Comparison of ENCODE assay signal across 18 cellular contexts in genomic region chr2:237889811-237890210, GRCh38. TPM values are rescaled to one million over a fixed set of nuclear protein-coding genes. Genes with fewer than 3 reads are reported as not detected.
DNase-seq lines count a peak whose midpoint lies in the region; ATAC-seq, FAIRE-seq and TF ChIP-seq lines count a peak whose summit lies in the region.
"Had no signal": no experiment of that assay in that cellular context is flagged by ENCODE, and none has a peak within 500 bp of the region (broad histone marks: within the 10 kb centered on the region; RNA-seq: fewer than 3 reads in every experiment).

No MANE protein-coding gene starts in this region.

- no peak overlapping the region for H3K9ac ChIP-seq in stomach smooth muscle (ENCODE audit: low read length in 2 of 2)
- H3K9ac ChIP-seq: BLaER1 had no signal

- WGBS in heart right ventricle, 2 donors, result 95 to 98% methylated on average over 10 of the region's 10 CpGs

- H3K9me3 ChIP-seq in right atrium auricular region (no peaks in the 10 kb centered on the region), heart right ventricle (no peaks in the 10 kb centered on the region), lower lobe of right lung (no peaks in the 10 kb centered on the region), stomach smooth muscle (ENCODE audit: control insufficient read depth in 2 of 2, low read length in 2 of 2) (no peaks in the 10 kb centered on the region)
- H3K9me3 ChIP-seq: BLaER1 had no signal

- H3K27ac ChIP-seq in right atrium auricular region (peak overlapping the region; percentile 43 to 94), heart right ventricle (peak overlapping the region in 1 of 10 donors; percentile 82), lower lobe of right lung (no peak overlapping the region), stomach smooth muscle (ENCODE audit: low read length) (peak overlapping the region; percentile 99)
- H3K27ac ChIP-seq: BLaER1 had no signal

- no peak for DNase-seq in right atrium auricular region (ENCODE audit: low spot score)
- no peak for DNase-seq in heart right ventricle
- peak; percentile 27 for DNase-seq in lower lobe of right lung
- DNase-seq in GM12892 (ENCODE audit: insufficient read length), result no peak
- no peak for DNase-seq in left colon
- no peak for DNase-seq in UCSD-AML1 (lab: John Stamatoyannopoulos, UW; ENCODE audit: unreplicated experiment)
- DNase-seq: CD8-positive, alpha-beta T cell; HFFc6; NCI-H1048; NCI-H146; NCI-H2081 treated with DMSO at 0.1 percent for 48 hours; NCI-H510A; NCI-H774; PC-3 had no signal

- peaks cover 0 to 53% of the 10 kb centered on the region in 2 donors for H3K4me1 ChIP-seq in right atrium auricular region
- peaks cover 9 to 62% (median 41%) of the 10 kb centered on the region in 9 donors for H3K4me1 ChIP-seq in heart right ventricle
- peaks cover 17% of the 10 kb centered on the region for H3K4me1 ChIP-seq in lower lobe of right lung
- peaks cover 63% of the 10 kb centered on the region for H3K4me1 ChIP-seq in stomach smooth muscle (ENCODE audit: control insufficient read depth, insufficient read depth, low read length)

- no peak for TF ChIP-seq POLR2A in GM12892 (IDR thresholded peaks at IDR 0.05; ENCODE audit: low read depth, low read length)

- H3K36me3 ChIP-seq in right atrium auricular region, result no peaks in the 10 kb centered on the region
- no peaks in the 10 kb centered on the region for H3K36me3 ChIP-seq in heart right ventricle
- no peaks in the 10 kb centered on the region for H3K36me3 ChIP-seq in lower lobe of right lung
- H3K36me3 ChIP-seq in stomach smooth muscle (ENCODE audit: control insufficient read depth in 2 of 2, insufficient read depth in 2 of 2, low read length in 2 of 2), result peaks cover 0 to 6% of the 10 kb centered on the region in 2 donors
- H3K36me3 ChIP-seq: BLaER1 had no signal

- FAIRE-seq in GM12892 (lab: Jason Lieb, UNC), result no peak
- FAIRE-seq: A204.1, H1 had no signal

- TF ChIP-seq CTCF in right atrium auricular region (IDR thresholded peaks at IDR 0.05) (no peak), heart right ventricle (IDR thresholded peaks at IDR 0.05) (no peak), lower lobe of right lung (IDR thresholded peaks at IDR 0.05) (no peak)

- H3K27me3 ChIP-seq in right atrium auricular region, result no peaks in the 10 kb centered on the region
- H3K27me3 ChIP-seq in heart right ventricle, result no peaks in the 10 kb centered on the region
- H3K27me3 ChIP-seq in lower lobe of right lung (ENCODE audit: low read depth), result no peaks in the 10 kb centered on the region
- H3K27me3 ChIP-seq in stomach smooth muscle (ENCODE audit: control insufficient read depth in 1 of 2, insufficient read depth in 2 of 2, low read length in 2 of 2), result no peaks in the 10 kb centered on the region
- H3K27me3 ChIP-seq: BLaER1 had no signal

- intact Hi-C loops in heart right ventricle (cut with DNase I) (no loop called here), lower lobe of right lung (cut with DNase I) (no loop called here), left colon (cut with DNase I, micrococcal nuclease) (no loop called here)

- H3K4me3 ChIP-seq in right atrium auricular region, result no peak overlapping the region
- no peak overlapping the region for H3K4me3 ChIP-seq in heart right ventricle
- no peak overlapping the region for H3K4me3 ChIP-seq in lower lobe of right lung
- H3K4me3 ChIP-seq in stomach smooth muscle (ENCODE audit: low read length in 2 of 2), result no peak overlapping the region
- H3K4me3 ChIP-seq: BLaER1 had no signal

- ATAC-seq in heart right ventricle, result no peak
- ATAC-seq in lower lobe of right lung, result no peak
- ATAC-seq in left colon, result no peak
- ATAC-seq: CD8-positive, alpha-beta T cell; PC-3 had no signal

RNA-seq across cellular contexts. Expression of gene RAMP1, which starts 30.4 kb away (rescaled TPM):
- total RNA-seq in right atrium auricular region (100 to 1,000 TPM; 239 to 275 TPM), heart right ventricle (100 to 1,000 TPM in 8 of 10 donors, 10 to 100 TPM in 2; 52.7 to 428 (median 162) TPM), lower lobe of right lung (5.1 TPM), left colon (10 to 100 TPM in 1 of 2 donors, 1 to 10 TPM in 1; 1.8 to 24.8 TPM)
- 1,000 to 10,000 TPM in 1 of 2 donors, 100 to 1,000 TPM in 1; 288 to 1,549 TPM for polyA plus RNA-seq in heart right ventricle
- not detected for polyA plus RNA-seq in GM12892 (2012; ENCODE audit: missing spikeins)
- total RNA-seq: CD8-positive, alpha-beta T cell had no signal
